Comparison of ENCODE assay signal across 8 cellular contexts in genomic region chr17:39699818-39700147, GRCh38.
A peak's percentile ranks its signal among the peaks of the same experiment; 100 is the strongest.
DNase-seq lines count a peak whose midpoint lies in the region; ATAC-seq and TF ChIP-seq lines count a peak whose summit lies in the region.

Gene ERBB2 (plus strand): TSS chr17:39700064. CDS start chr17:39700239, 175 bp downstream.

- ATAC-seq in stimulated activated memory B cell treated with anti-CD40 and anti-IgM and Interleukin-4, amounts not matched to agents 10 μg/mL and 1 μg/mL and 100 μg/mL, for 72 hours = no peak
- ATAC-seq in HG03097 (IDR thresholded peaks at IDR 0.05; ENCODE audit: low FRiP score, unreplicated experiment) = no peak

- H3K4me1 Mint-ChIP-seq in stimulated activated memory B cell treated with anti-CD40 and anti-IgM and Interleukin-4, amounts not matched to agents 10 μg/mL and 1 μg/mL and 100 μg/mL, for 72 hours = peaks cover 36% of the 10 kb centered on the region

- peaks cover 17% of the 10 kb centered on the region for H3K36me3 Mint-ChIP-seq in stimulated activated memory B cell treated with anti-CD40 and anti-IgM and Interleukin-4, amounts not matched to agents 10 μg/mL and 1 μg/mL and 100 μg/mL, for 72 hours

- H3K27ac ChIP-seq in coronary artery = peak within 1 kb of the TSS; percentile 79 to 97

- TF ChIP-seq CTCF in coronary artery (IDR thresholded peaks at IDR 0.05) = no peak

- H3K9me3 Mint-ChIP-seq in stimulated activated memory B cell treated with anti-CD40 and anti-IgM and Interleukin-4, amounts not matched to agents 10 μg/mL and 1 μg/mL and 100 μg/mL, for 72 hours = no peaks in the 10 kb centered on the region

- peaks cover 43% of the 10 kb centered on the region for H3K27me3 Mint-ChIP-seq in stimulated activated memory B cell treated with anti-CD40 and anti-IgM and Interleukin-4, amounts not matched to agents 10 μg/mL and 1 μg/mL and 100 μg/mL, for 72 hours

- peak within 1 kb of the TSS; percentile 58 for H3K27ac Mint-ChIP-seq in stimulated activated memory B cell treated with anti-CD40 and anti-IgM and Interleukin-4, amounts not matched to agents 10 μg/mL and 1 μg/mL and 100 μg/mL, for 72 hours

- H3K4me3 ChIP-seq in coronary artery = peak within 1 kb of the TSS; percentile 100

- DNase-seq in SIG-M5 treated with dmso at 0.1 percent for 504 hours (lab: John Stamatoyannopoulos, UW; ENCODE audit: unreplicated experiment) (peak; percentile 3), SIG-M5 (lab: John Stamatoyannopoulos, UW) (no peak), coronary artery (ENCODE audit: low spot score) (no peak), left kidney (ENCODE audit: low read depth, low spot score) (peak; percentile 95), COR-L47 (lab: John Stamatoyannopoulos, UW) (no peak), GOT3 (lab: John Stamatoyannopoulos, UW) (no peak)

- peak within 1 kb of the TSS; percentile 47 for H3K4me3 Mint-ChIP-seq in stimulated activated memory B cell treated with anti-CD40 and anti-IgM and Interleukin-4, amounts not matched to agents 10 μg/mL and 1 μg/mL and 100 μg/mL, for 72 hours

Comparison
In these comparisons a context has a peak if more than half of its experiments do, and no peak if none do; other contexts are left out.
1. DNase-seq: peak in SIG-M5 treated with dmso at 0.1 percent for 504 hours (single experiment) and left kidney (single experiment); none in SIG-M5 (single experiment), coronary artery (single experiment), COR-L47 (single experiment) and GOT3 (single experiment).